Comparison of ENCODE assay signal across 21 cellular contexts in genomic region chr4:26987191-26987590, GRCh38.
A peak's percentile ranks its signal among the peaks of the same experiment; 100 is the strongest.
DNase-seq lines count a peak whose midpoint lies in the region; ATAC-seq and TF ChIP-seq lines count a peak whose summit lies in the region.
"Had no signal": no experiment of that assay in that cellular context is flagged by ENCODE, and none has a peak within 500 bp of the region (broad histone marks: within the 10 kb centered on the region; RNA-seq: fewer than 3 reads in every experiment).

No MANE protein-coding gene starts in this region.

- peaks cover 14% of the 10 kb centered on the region for H3K36me3 Mint-ChIP-seq in CD4-positive, CD25-positive, alpha-beta regulatory T cell
- H3K36me3 Mint-ChIP-seq in GM23338 (ENCODE audit: low read depth) (0 out of 3 replicates have a peak, but pooled peaks cover 4% of the 10 kb centered on the region), neural crest cell (ENCODE audit: low read depth) (peaks cover 12% of the 10 kb centered on the region)
- H3K36me3 Mint-ChIP-seq in activated naive CD8-positive, alpha-beta T cell treated with anti-CD3 and anti-CD28 coated beads, Interleukin-2, amount 50 U/mL, for 24 hours (ENCODE audit: low read depth) = peaks cover 24% of the 10 kb centered on the region

- no peaks in the 10 kb centered on the region for H4K20me1 ChIP-seq in GM23338 (replicated peaks; ENCODE audit: insufficient read depth)

- H3K27ac ChIP-seq in CD4-positive, CD25-positive, alpha-beta regulatory T cell (ENCODE audit: insufficient read depth, low read length, poor library complexity, severe bottlenecking) = no peak overlapping the region
- H3K27ac ChIP-seq in GM23338 (ENCODE audit: low read depth) = no peak overlapping the region
- H3K27ac ChIP-seq: esophagus squamous epithelium, SJCRH30, thyroid gland had no signal

- POLR2A ChIA-PET in HEK293T (lab: Yijun Ruan, JAX) = no interaction called here

- H3K9me3 ChIP-seq in CD4-positive, CD25-positive, alpha-beta regulatory T cell (ENCODE audit: control insufficient read depth in 2 of 2, low read length in 2 of 2) = no peaks in the 10 kb centered on the region
- H3K9me3 ChIP-seq: esophagus squamous epithelium, SJCRH30, thyroid gland had no signal

- H2AFZ ChIP-seq in GM23338 = no peak overlapping the region

- no peak for ATAC-seq in CD4-positive, CD25-positive, alpha-beta regulatory T cell (ENCODE audit: low read depth in 2 of 2)
- ATAC-seq in GM23338 = no peak
- ATAC-seq in activated naive CD8-positive, alpha-beta T cell treated with anti-CD3 and anti-CD28 coated beads, Interleukin-2, amount 50 U/mL, for 24 hours = no peak
- ATAC-seq in GM21360 (IDR thresholded peaks at IDR 0.05; ENCODE audit: unreplicated experiment) = no peak
- ATAC-seq: Panc1 had no signal

- H3K4me1 Mint-ChIP-seq in CD4-positive, CD25-positive, alpha-beta regulatory T cell = peaks cover 28 to 56% (median 36%) of the 10 kb centered on the region in 4 donors
- H3K4me1 Mint-ChIP-seq in GM23338 = peaks cover 7% of the 10 kb centered on the region
- H3K4me1 Mint-ChIP-seq in activated naive CD8-positive, alpha-beta T cell treated with anti-CD3 and anti-CD28 coated beads, Interleukin-2, amount 50 U/mL, for 24 hours = peaks cover 59% of the 10 kb centered on the region
- H3K4me1 Mint-ChIP-seq in neural crest cell = peaks cover 9% of the 10 kb centered on the region

- CTCF ChIA-PET in HEK293T (lab: Yijun Ruan, JAX) = no interaction called here

- no peak for DNase-seq in CD4-positive, CD25-positive, alpha-beta regulatory T cell
- peak; percentile 40 for DNase-seq in GM23338 (ENCODE audit: low spot score)
- DNase-seq in activated naive CD8-positive, alpha-beta T cell treated with anti-CD3 and anti-CD28 coated beads, Interleukin-2, amount 50 U/mL, for 24 hours = no peak
- no peak for DNase-seq in neural crest cell (ENCODE audit: low read depth, low spot score)
- no peak for DNase-seq in NCI-H446 treated with DMSO at 0.1 percent for 48 hours (lab: John Stamatoyannopoulos, UW)
- no peak for DNase-seq in HEK293T (ENCODE audit: extremely low spot score)
- DNase-seq: activated CD4-positive, CD25-positive, alpha-beta regulatory T cell treated with anti-CD3 and anti-CD28 coated beads, Interleukin-2, amount 50 U/mL, for 72 hours; activated CD8-positive, alpha-beta memory T cell treated with anti-CD3 and anti-CD28 coated beads, Interleukin-2, amount 50 U/mL, for 4 hours; activated gamma-delta T cell treated with Interleukin-2 at 50 U/mL for 16 hours; anterior cingulate cortex; Calu3; cerebellar nuclear complex; effector CD4-positive, alpha-beta T cell; esophagus squamous epithelium; GOT3; left cardiac atrium; SJCRH30; T1000; thyroid gland had no signal

- no peaks in the 10 kb centered on the region for H3F3A ChIP-seq in GM23338 (replicated peaks; ENCODE audit: low read depth)

- peaks cover 32% of the 10 kb centered on the region for H3K4me1 ChIP-seq in CD4-positive, CD25-positive, alpha-beta regulatory T cell (ENCODE audit: control insufficient read depth, insufficient read depth, low read length, poor library complexity, severe bottlenecking)
- peaks cover 6% of the 10 kb centered on the region; the same call in 1 of the 2 replicates for H3K4me1 ChIP-seq in GM23338 (ENCODE audit: insufficient read depth)

- H3K4me3 ChIP-seq in CD4-positive, CD25-positive, alpha-beta regulatory T cell (ENCODE audit: low read depth, low read length) = no peak overlapping the region
- no peak overlapping the region for H3K4me3 ChIP-seq in GM23338
- H3K4me3 ChIP-seq: esophagus squamous epithelium, SJCRH30, thyroid gland had no signal

- H3K79me2 ChIP-seq in GM23338 (replicated peaks; ENCODE audit: insufficient read depth) = no peaks in the 10 kb centered on the region

- peak overlapping the region in 2 of 4 donors; percentile 27 to 80 for H3K4me3 Mint-ChIP-seq in CD4-positive, CD25-positive, alpha-beta regulatory T cell
- H3K4me3 Mint-ChIP-seq in GM23338 (no peak overlapping the region), neural crest cell (no peak overlapping the region)
- no peak overlapping the region for H3K4me3 Mint-ChIP-seq in activated naive CD8-positive, alpha-beta T cell treated with anti-CD3 and anti-CD28 coated beads, Interleukin-2, amount 50 U/mL, for 24 hours

- H3K27me3 ChIP-seq in CD4-positive, CD25-positive, alpha-beta regulatory T cell (ENCODE audit: control insufficient read depth, insufficient read depth, low read length) = no peaks in the 10 kb centered on the region
- H3K27me3 ChIP-seq in GM23338 (ENCODE audit: insufficient read depth) = no peaks in the 10 kb centered on the region
- H3K27me3 ChIP-seq: esophagus squamous epithelium, SJCRH30, thyroid gland had no signal

- H3K27ac Mint-ChIP-seq in CD4-positive, CD25-positive, alpha-beta regulatory T cell = peak overlapping the region in 2 of 3 donors; percentile 79 to 86
- H3K27ac Mint-ChIP-seq in GM23338 = peak overlapping the region; percentile 79
- peak overlapping the region; percentile 30 for H3K27ac Mint-ChIP-seq in activated naive CD8-positive, alpha-beta T cell treated with anti-CD3 and anti-CD28 coated beads, Interleukin-2, amount 50 U/mL, for 24 hours
- H3K27ac Mint-ChIP-seq in neural crest cell (ENCODE audit: unreplicated experiment) = peak overlapping the region; percentile 85

- H3K27me3 Mint-ChIP-seq in CD4-positive, CD25-positive, alpha-beta regulatory T cell = no peaks in the 10 kb centered on the region
- no peaks in the 10 kb centered on the region for H3K27me3 Mint-ChIP-seq in GM23338 (ENCODE audit: insufficient read depth, low read depth, poor library complexity)
- H3K27me3 Mint-ChIP-seq in activated naive CD8-positive, alpha-beta T cell treated with anti-CD3 and anti-CD28 coated beads, Interleukin-2, amount 50 U/mL, for 24 hours = no peaks in the 10 kb centered on the region
- H3K27me3 Mint-ChIP-seq in neural crest cell (ENCODE audit: low read depth) = no peaks in the 10 kb centered on the region

- 0 out of 2 replicates have a peak, but pooled peaks cover 6% of the 10 kb centered on the region for H3K9me2 ChIP-seq in GM23338 (ENCODE audit: insufficient read depth)

- TF ChIP-seq CTCF in GM23338 (conservative IDR thresholded peaks at IDR 0.05; ENCODE audit: low read depth in 2 of 2) = no peak
- TF ChIP-seq CTCF in neural crest cell (conservative IDR thresholded peaks at IDR 0.05) = no peak

- no peak overlapping the region for H3K4me2 ChIP-seq in GM23338

- no peaks in the 10 kb centered on the region for H3K9me3 Mint-ChIP-seq in CD4-positive, CD25-positive, alpha-beta regulatory T cell
- H3K9me3 Mint-ChIP-seq in GM23338 = peaks cover 4% of the 10 kb centered on the region; the same call in 2 of the 3 replicates
- peaks cover 4% of the 10 kb centered on the region for H3K9me3 Mint-ChIP-seq in activated naive CD8-positive, alpha-beta T cell treated with anti-CD3 and anti-CD28 coated beads, Interleukin-2, amount 50 U/mL, for 24 hours
- peaks cover 6% of the 10 kb centered on the region for H3K9me3 Mint-ChIP-seq in neural crest cell

- peaks cover 4% of the 10 kb centered on the region for H3K36me3 ChIP-seq in CD4-positive, CD25-positive, alpha-beta regulatory T cell (ENCODE audit: control insufficient read depth, insufficient read depth, low read length)
- H3K36me3 ChIP-seq in GM23338 (ENCODE audit: insufficient read depth) = no peaks in the 10 kb centered on the region
- H3K36me3 ChIP-seq: esophagus squamous epithelium, SJCRH30, thyroid gland had no signal

TF ChIP-seq in GM23338, 12 proteins besides CTCF, POLR2A, EP300 and RAD21 (continues in another document):
- TF ChIP-seq ETS1 (IDR thresholded peaks at IDR 0.05) (no peak), ZNF331 (CRISPR knock-in tag; IDR thresholded peaks at IDR 0.05; ENCODE audit: low read depth) (no peak)

TF ChIP-seq in HEK293T, 16 proteins besides CTCF, POLR2A, EP300 and RAD21:
- no peak for TF ChIP-seq FOXA1 (IDR thresholded peaks at IDR 0.05)
- TF ChIP-seq NFRKB (IDR thresholded peaks at IDR 0.05) = no peak
- no peak for TF ChIP-seq ELF4 (IDR thresholded peaks at IDR 0.05)
- TF ChIP-seq CTBP1 (IDR thresholded peaks at IDR 0.05; ENCODE audit: borderline replicate concordance) = no peak
- no peak for TF ChIP-seq ARNT (IDR thresholded peaks at IDR 0.05)
- TF ChIP-seq SP1 (IDR thresholded peaks at IDR 0.05) = no peak
- no peak for TF ChIP-seq BHLHE40 (IDR thresholded peaks at IDR 0.05; ENCODE audit: borderline replicate concordance)
- TF ChIP-seq ZNF384 (IDR thresholded peaks at IDR 0.05) = no peak
- no peak for TF ChIP-seq TARDBP (IDR thresholded peaks at IDR 0.05)
- no peak for TF ChIP-seq LEF1 (IDR thresholded peaks at IDR 0.05; ENCODE audit: borderline replicate concordance)
- no peak for TF ChIP-seq FOXK2 (IDR thresholded peaks at IDR 0.05)
- TF ChIP-seq, protein P1, sequence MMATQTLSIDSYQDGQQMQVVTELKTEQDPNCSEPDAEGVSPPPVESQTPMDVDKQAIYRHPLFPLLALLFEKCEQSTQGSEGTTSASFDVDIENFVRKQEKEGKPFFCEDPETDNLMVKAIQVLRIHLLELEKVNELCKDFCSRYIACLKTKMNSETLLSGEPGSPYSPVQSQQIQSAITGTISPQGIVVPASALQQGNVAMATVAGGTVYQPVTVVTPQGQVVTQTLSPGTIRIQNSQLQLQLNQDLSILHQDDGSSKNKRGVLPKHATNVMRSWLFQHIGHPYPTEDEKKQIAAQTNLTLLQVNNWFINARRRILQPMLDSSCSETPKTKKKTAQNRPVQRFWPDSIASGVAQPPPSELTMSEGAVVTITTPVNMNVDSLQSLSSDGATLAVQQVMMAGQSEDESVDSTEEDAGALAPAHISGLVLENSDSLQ (IDR thresholded peaks at IDR 0.05) = no peak
- TF ChIP-seq HDGF (IDR thresholded peaks at IDR 0.05; ENCODE audit: borderline replicate concordance) = no peak
- TF ChIP-seq L3MBTL2 (conservative IDR thresholded peaks at IDR 0.05) = no peak
- TF ChIP-seq SUZ12 (IDR thresholded peaks at IDR 0.05) = no peak
- no peak for TF ChIP-seq FOXM1 (IDR thresholded peaks at IDR 0.05; ENCODE audit: borderline replicate concordance)
TF ChIP-seq in HEK293T: peak in this region for 0.

Comparison
In these comparisons a context has a peak if more than half of its experiments do, and no peak if none do; other contexts are left out.
1. H3K27ac Mint-ChIP-seq: peak in every context shown above with its lines; median percentile 85 in neural crest cell; 82 in CD4-positive, CD25-positive, alpha-beta regulatory T cell; 79 in GM23338; 30 in activated naive CD8-positive, alpha-beta T cell treated with anti-CD3 and anti-CD28 coated beads, Interleukin-2, amount 50 U/mL, for 24 hours.